8 cellular contexts compared by ENCODE assay signal in genomic region chrX:24647257-24648058, GRCh38. TPM values are rescaled to one million over a fixed set of nuclear protein-coding genes. Genes with fewer than 3 reads are reported as not detected.
A peak's percentile ranks its signal among the peaks of the same experiment; 100 is the strongest.
DNase-seq lines count a peak whose midpoint lies in the region; ATAC-seq and TF ChIP-seq lines count a peak whose summit lies in the region.

Gene PCYT1B (minus strand): TSS chrX:24647347. CDS start chrX:24647105, 242 bp downstream.

- no peak within 1 kb of the TSS for H3K27ac ChIP-seq in duodenal mucosa (ENCODE audit: low read depth, low read length)
- H3K27ac ChIP-seq in lower lobe of right lung: no peak within 1 kb of the TSS

- peak; percentile 62 for DNase-seq in GM03348 (ENCODE audit: low spot score)
- DNase-seq in NCI-H226: peak; percentile 58
- DNase-seq in activated CD8-positive, alpha-beta memory T cell treated with anti-CD3 and anti-CD28 coated beads for 24 hours: peak; percentile 72
- peak; percentile 64 for DNase-seq in lower lobe of right lung
- DNase-seq in stimulated activated CD4-positive, alpha-beta T cell treated with anti-CD3 and anti-CD28 coated beads, TNF-alpha, amount 100 ng/mL, for 1 hour (ENCODE audit: low read depth in 3 of 3, low spot score in 1 of 3): peak in 2 of 3 donors; percentile 5 to 27
- DNase-seq in SIG-M5 (lab: John Stamatoyannopoulos, UW): no peak

- H3K9me3 ChIP-seq in duodenal mucosa (ENCODE audit: control insufficient read depth in 1 of 2, low read length in 2 of 2) (no peaks in the 10 kb centered on the region), lower lobe of right lung (no peaks in the 10 kb centered on the region)

- no peak for TF ChIP-seq CTCF in lower lobe of right lung (IDR thresholded peaks at IDR 0.05)

- H3K36me3 ChIP-seq in duodenal mucosa (ENCODE audit: control insufficient read depth in 1 of 2, insufficient read depth in 2 of 2, low read length in 2 of 2) (no peaks in the 10 kb centered on the region), lower lobe of right lung (no peaks in the 10 kb centered on the region)

- ATAC-seq in HG02981 (IDR thresholded peaks at IDR 0.05; ENCODE audit: unreplicated experiment) (peak; percentile 76), lower lobe of right lung (peak; percentile 92)

- H3K9ac ChIP-seq in duodenal mucosa (ENCODE audit: low read depth in 1 of 2, low read length in 2 of 2): no peak within 1 kb of the TSS

- H3K27me3 ChIP-seq in duodenal mucosa (ENCODE audit: control insufficient read depth in 1 of 2, insufficient read depth in 2 of 2, low read length in 2 of 2) (no peaks in the 10 kb centered on the region), lower lobe of right lung (ENCODE audit: low read depth) (no peaks in the 10 kb centered on the region)

- peaks cover 0 to 4% of the 10 kb centered on the region in 2 donors for H3K4me1 ChIP-seq in duodenal mucosa (ENCODE audit: control insufficient read depth in 1 of 2, insufficient read depth in 2 of 2, low read length in 2 of 2)
- no peaks in the 10 kb centered on the region for H3K4me1 ChIP-seq in lower lobe of right lung

- peak within 1 kb of the TSS; percentile 47 to 50 for H3K4me3 ChIP-seq in duodenal mucosa (ENCODE audit: low read depth in 1 of 2, low read length in 2 of 2)
- peak within 1 kb of the TSS; percentile 31 for H3K4me3 ChIP-seq in lower lobe of right lung

- intact Hi-C loops in lower lobe of right lung (cut with DNase I): no loop called here

RNA-seq across cellular contexts. Expression of gene PCYT1B, which starts in this region (rescaled TPM):
- total RNA-seq in lower lobe of right lung: 1.2 TPM
